In genomic region chr17:36148559-36149295, GRCh38 we compare ENCODE assay signal across 8 cellular contexts. TPM values are rescaled to one million over a fixed set of nuclear protein-coding genes. Genes with fewer than 3 reads are reported as not detected.
A peak's percentile ranks its signal among the peaks of the same experiment; 100 is the strongest.
DNase-seq lines count a peak whose midpoint lies in the region; ATAC-seq and TF ChIP-seq lines count a peak whose summit lies in the region.

No MANE protein-coding gene starts in this region.

- H3K4me3 Mint-ChIP-seq in H9 = no peak overlapping the region

- H2BK15ac ChIP-seq in H9 (ENCODE audit: low read depth, low read length) = no peak overlapping the region

- H4K8ac ChIP-seq in H9 (replicated peaks; ENCODE audit: insufficient read length, low read depth, low read length) = no peak overlapping the region

- no peak overlapping the region for H2BK5ac ChIP-seq in H9 (ENCODE audit: insufficient read length, low read length)

- peaks cover 20% of the 10 kb centered on the region for H3K27me3 Mint-ChIP-seq in H9 (ENCODE audit: low read depth)

- no peak overlapping the region for H3K9ac ChIP-seq in H9 (ENCODE audit: extremely low read depth, insufficient read length, low read length)

- H3K18ac ChIP-seq in H9 (ENCODE audit: insufficient read length, low read depth, low read length) = no peak overlapping the region

- no peak overlapping the region for H4K5ac ChIP-seq in H9 (ENCODE audit: insufficient read length, low read depth, low read length)

- intact Hi-C loops in lower leg skin (cut with DNase I; ENCODE audit: low total_unique reads) = no loop called here

- H3K14ac ChIP-seq in H9 (ENCODE audit: insufficient read depth, low read length) = no peak overlapping the region

- no peaks in the 10 kb centered on the region for H3K9me3 Mint-ChIP-seq in H9

- TF ChIP-seq CTCF in H9 (conservative IDR thresholded peaks at IDR 0.05) = peak; percentile 100
- TF ChIP-seq CTCF in lower leg skin (IDR thresholded peaks at IDR 0.05) = peak in 1 of 3 donors; percentile 62

- TF ChIP-seq POLR2A in lower leg skin (IDR thresholded peaks at IDR 0.05) = no peak

- H3K23ac ChIP-seq in H9 (ENCODE audit: insufficient read length, low read depth, low read length) = no peak overlapping the region

- WGBS in H9 (ENCODE audit: extremely low coverage, insufficient read length, low lambda C conversion rate) = no CpG with 5 or more reads among the region's 6 CpGs
- 26 to 29% methylated on average over 6 of the region's 6 CpGs for WGBS in lower leg skin, 2 donors

- no peak overlapping the region for H2AK5ac ChIP-seq in H9 (ENCODE audit: insufficient read length, low read length)

- no peaks in the 10 kb centered on the region for H3K79me1 ChIP-seq in H9 (ENCODE audit: insufficient read depth, low read depth, low read length, poor library complexity, severe bottlenecking)

- peaks cover 9 to 15% of the 10 kb centered on the region in 2 experiments for H3K4me1 Mint-ChIP-seq in H9

- H4K91ac ChIP-seq in H9 (ENCODE audit: insufficient read length, low read depth, low read length) = no peak overlapping the region

- no peaks in the 10 kb centered on the region for H3K36me3 Mint-ChIP-seq in H9 (ENCODE audit: insufficient read depth in 1 of 3, low read depth in 3 of 3)

- H3K27me3 ChIP-seq in H9 (ENCODE audit: insufficient read depth, low read length) = no peaks in the 10 kb centered on the region

- H2BK120ac ChIP-seq in H9 (ENCODE audit: low read depth, low read length, poor library complexity, severe bottlenecking) = no peak overlapping the region

- H2BK20ac ChIP-seq in H9 (ENCODE audit: low read depth, low read length, poor library complexity, severe bottlenecking) = no peak overlapping the region

- H3T11ph ChIP-seq in H9 (ENCODE audit: low read length) = no peak overlapping the region

- no peaks in the 10 kb centered on the region for H3K79me2 ChIP-seq in H9 (ENCODE audit: insufficient read depth, low read length)

- H3K4me2 ChIP-seq in H9 (ENCODE audit: insufficient read depth, insufficient read length, low read length) = no peak overlapping the region

- H3K4ac ChIP-seq in H9 (ENCODE audit: low read depth, low read length) = no peak overlapping the region

- H3K23me2 ChIP-seq in H9 (ENCODE audit: insufficient read length, low read depth, low read length, poor library complexity, severe bottlenecking) = no peaks in the 10 kb centered on the region

- H3K27ac Mint-ChIP-seq in H9 = no peak overlapping the region; a peak in 1 of 7 replicates

- H2AFZ ChIP-seq in H9 (ENCODE audit: low read length) = peak overlapping the region; percentile 79

- no peak overlapping the region for H3K4me3 ChIP-seq in lower leg skin (ENCODE audit: low read depth, poor library complexity, severe bottlenecking)

- H4K20me1 ChIP-seq in H9 (ENCODE audit: control insufficient read depth, insufficient read depth, insufficient read length) = no peaks in the 10 kb centered on the region

- no peaks in the 10 kb centered on the region for H3K4me1 ChIP-seq in H9 (ENCODE audit: insufficient read depth, low read length)

- DNase-seq in DMS 273 (lab: John Stamatoyannopoulos, UW; ENCODE audit: unreplicated experiment) (peak; percentile 76), H9 (peak; percentile 89), NCI-H226 (peak; percentile 24), dedifferentiated amniotic fluid mesenchymal stem cell (ENCODE audit: extremely low spot score) (peak; percentile 36), lower leg skin (ENCODE audit: low spot score in 2 of 2) (peak; percentile 78 to 93)
- DNase-seq in activated CD4-positive, alpha-beta T cell treated with anti-CD3 and anti-CD28 coated beads, Interleukin-2, amount 50 U/mL, for 24 hours (ENCODE audit: low read depth in 1 of 2, low spot score in 1 of 2) = peak; percentile 56 to 64
- peak; percentile 34 to 69 (median 38) for DNase-seq in stimulated activated CD4-positive, alpha-beta T cell treated with anti-CD3 and anti-CD28 coated beads, TNF-alpha, amount 100 ng/mL, for 48 hours (ENCODE audit: low read depth in 3 of 3)

- H3K27ac ChIP-seq in H9 (ENCODE audit: insufficient read length, low read depth, low read length) = no peak overlapping the region

- H2BK12ac ChIP-seq in H9 (ENCODE audit: insufficient read length, low read depth, low read length) = no peak overlapping the region

- H3K56ac ChIP-seq in H9 (ENCODE audit: insufficient read length, low read depth, low read length) = no peak overlapping the region

- no peak for ATAC-seq in HG02763 (IDR thresholded peaks at IDR 0.05; ENCODE audit: unreplicated experiment)

- H3K9me3 ChIP-seq in H9 (ENCODE audit: control insufficient read depth, low read depth, low read length) = no peaks in the 10 kb centered on the region

RNA-seq across cellular contexts. Expression of gene TBC1D3B, which starts 27.7 kb away (rescaled TPM):
- total RNA-seq in H9 (2021) = 5.5 and 8.8 TPM in 2 replicates
- 1 to 10 TPM in 3 of 4 donors, under 1 TPM in 1; 0.76 to 9.4 (median 5.8) TPM for total RNA-seq in lower leg skin

RNA-seq across cellular contexts. Expression of gene CCL4, which starts 45.1 kb away (rescaled TPM):
- total RNA-seq in H9 (2021) (not detected in 2 replicates), lower leg skin (under 1 TPM in 3 of 4 donors, not detected in 1; 0.29 to 0.76 (median 0.61) TPM)

RNA-seq across cellular contexts. Expression of gene CCL3L1, which starts 47.8 kb away (rescaled TPM):
- total RNA-seq in H9 (2021) = 0.29 TPM in 1 of 2 replicates, not detected in the other
- not detected for total RNA-seq in lower leg skin

RNA-seq across cellular contexts. Expression of gene CCL3, which starts 58.8 kb away (rescaled TPM):
- not detected in 2 replicates for total RNA-seq in H9 (2021)
- total RNA-seq in lower leg skin = 1 to 10 TPM in 1 of 4 donors, under 1 TPM in 1, not detected in 2; 0.79 to 2.9 TPM

Comparison
In these comparisons a context has a peak if more than half of its experiments do, and no peak if none do; other contexts are left out.
1. DNase-seq: peak in every context shown above with its lines; median percentile 89 in H9; 86 in lower leg skin; 76 in DMS 273; 60 in activated CD4-positive, alpha-beta T cell treated with anti-CD3 and anti-CD28 coated beads, Interleukin-2, amount 50 U/mL, for 24 hours; 38 in stimulated activated CD4-positive, alpha-beta T cell treated with anti-CD3 and anti-CD28 coated beads, TNF-alpha, amount 100 ng/mL, for 48 hours; 36 in dedifferentiated amniotic fluid mesenchymal stem cell; 24 in NCI-H226.